8 cellular contexts compared by ENCODE assay signal in genomic region chr7:13057462-13058200, GRCh38.
A peak's percentile ranks its signal among the peaks of the same experiment; 100 is the strongest.
DNase-seq lines count a peak whose midpoint lies in the region; ATAC-seq and TF ChIP-seq lines count a peak whose summit lies in the region.

No MANE protein-coding gene starts in this region.

- no peaks in the 10 kb centered on the region for H3K27me3 ChIP-seq in CD8-positive, alpha-beta memory T cell (ENCODE audit: insufficient read depth, low read length, poor library complexity, severe bottlenecking)
- H3K27me3 ChIP-seq in ascending aorta = no peaks in the 10 kb centered on the region

- H3K4me3 ChIP-seq in CD8-positive, alpha-beta memory T cell (ENCODE audit: low read length) = peak overlapping the region; percentile 27
- no peak overlapping the region for H3K4me3 ChIP-seq in cardiac fibroblast (replicated peaks in 1 of 2; ENCODE audit: low read depth in 2 of 2, low read length in 2 of 2)
- no peak overlapping the region for H3K4me3 ChIP-seq in ascending aorta

- no peaks in the 10 kb centered on the region for H3K27me3 Mint-ChIP-seq in CD8-positive, alpha-beta memory T cell

- H3K9me3 Mint-ChIP-seq in CD8-positive, alpha-beta memory T cell = no peaks in the 10 kb centered on the region

- no peak overlapping the region for H3K27ac ChIP-seq in CD8-positive, alpha-beta memory T cell (ENCODE audit: low read depth, low read length)
- H3K27ac ChIP-seq in ascending aorta = no peak overlapping the region

- DNase-seq in CD8-positive, alpha-beta memory T cell = no peak
- DNase-seq in cardiac fibroblast (ENCODE audit: low read depth in 2 of 2) (peak; percentile 45 to 57), ascending aorta (ENCODE audit: low spot score in 2 of 2) (no peak), T1000 (lab: John Stamatoyannopoulos, UW) (no peak), NCI-H1048 (lab: John Stamatoyannopoulos, UW) (no peak)
- no peak for DNase-seq in stimulated activated CD4-positive, alpha-beta T cell treated with anti-CD3 and anti-CD28 coated beads, Interleukin-12 subunit alpha, Interleukin-12 subunit beta, amount 100 ng/mL, for 4 hours

- peak overlapping the region in 5 of 8 donors; percentile 8 to 82 (median 72) for H3K27ac Mint-ChIP-seq in CD8-positive, alpha-beta memory T cell

- H3K36me3 Mint-ChIP-seq in CD8-positive, alpha-beta memory T cell = no peaks in the 10 kb centered on the region

- H3K4me1 ChIP-seq in CD8-positive, alpha-beta memory T cell (ENCODE audit: insufficient read depth, low read length) = no peaks in the 10 kb centered on the region
- H3K4me1 ChIP-seq in ascending aorta = no peaks in the 10 kb centered on the region

- ATAC-seq in GM19455 (IDR thresholded peaks at IDR 0.05; ENCODE audit: unreplicated experiment) (peak; percentile 77), HG03432 (IDR thresholded peaks at IDR 0.05; ENCODE audit: unreplicated experiment) (peak; percentile 94)

- TF ChIP-seq CTCF in cardiac fibroblast (IDR thresholded peaks at IDR 0.05; ENCODE audit: low read depth, low read length) (no peak), ascending aorta (IDR thresholded peaks at IDR 0.05) (no peak)

- POLR2A ChIA-PET in CD8-positive, alpha-beta memory T cell (lab: Charles Lee) = no interaction called here

- H3K4me3 Mint-ChIP-seq in CD8-positive, alpha-beta memory T cell = peak overlapping the region; percentile 40 to 73 (median 60)

- H3K9me3 ChIP-seq in CD8-positive, alpha-beta memory T cell (ENCODE audit: low read length) = no peaks in the 10 kb centered on the region
- no peaks in the 10 kb centered on the region for H3K9me3 ChIP-seq in ascending aorta

- intact Hi-C loops in ascending aorta (cut with DNase I) = no loop called here

- peaks cover 12 to 25% (median 16%) of the 10 kb centered on the region in 3 donors for H3K4me1 Mint-ChIP-seq in CD8-positive, alpha-beta memory T cell

- H3K36me3 ChIP-seq in CD8-positive, alpha-beta memory T cell (ENCODE audit: insufficient read depth, low read length) = no peaks in the 10 kb centered on the region
- no peaks in the 10 kb centered on the region for H3K36me3 ChIP-seq in ascending aorta

- CTCF ChIA-PET in CD8-positive, alpha-beta memory T cell (lab: Charles Lee) = no interaction called here

Comparison
In these comparisons a context has a peak if more than half of its experiments do, and no peak if none do; other contexts are left out.
1. DNase-seq: peak in cardiac fibroblast (2 of 2); none in CD8-positive, alpha-beta memory T cell (0 of 5), ascending aorta (0 of 2), stimulated activated CD4-positive, alpha-beta T cell treated with anti-CD3 and anti-CD28 coated beads, Interleukin-12 subunit alpha, Interleukin-12 subunit beta, amount 100 ng/mL, for 4 hours (single experiment), T1000 (single experiment) and NCI-H1048 (single experiment).